In genomic region chr2:12504443-12504842, GRCh38 we compare ENCODE assay signal across 8 cellular contexts.
DNase-seq lines count a peak whose midpoint lies in the region; ATAC-seq, FAIRE-seq and TF ChIP-seq lines count a peak whose summit lies in the region.

No MANE protein-coding gene starts in this region.

- peaks cover 15% of the 10 kb centered on the region for H3K9me3 Mint-ChIP-seq in activated naive CD8-positive, alpha-beta T cell (ENCODE audit: low read depth)
- no peaks in the 10 kb centered on the region for H3K9me3 Mint-ChIP-seq in stimulated activated naive CD8-positive, alpha-beta T cell treated with anti-CD3 and anti-CD28 coated beads, Interleukin-15, amount 100 ng/mL, for 72 hours

- H3K4me3 ChIP-seq in left ventricle myocardium inferior = no peak overlapping the region
- no peak overlapping the region for H3K4me3 ChIP-seq in vagina

- DNase-seq in left ventricle myocardium inferior (no peak), Right ventricle myocardium superior (no peak), HTR-8/SVneo (ENCODE audit: insufficient read length, low spot score) (no peak), vagina (ENCODE audit: extremely low spot score in 2 of 2) (no peak), NCI-H1694 (lab: John Stamatoyannopoulos, UW) (no peak)
- peak in 1 of 2 donors; percentile 40 for DNase-seq in stimulated activated naive CD8-positive, alpha-beta T cell treated with anti-CD3 and anti-CD28 coated beads, Interleukin-15, amount 100 ng/mL, for 72 hours

- FAIRE-seq in HTR-8/SVneo (lab: Jason Lieb, UNC) = no peak

- H3K27me3 ChIP-seq in left ventricle myocardium inferior (ENCODE audit: low read depth) (no peaks in the 10 kb centered on the region), vagina (no peaks in the 10 kb centered on the region)

- H3K4me1 ChIP-seq in left ventricle myocardium inferior (peaks cover 27% of the 10 kb centered on the region), vagina (no peaks in the 10 kb centered on the region)

- H3K4me3 Mint-ChIP-seq in activated naive CD8-positive, alpha-beta T cell = peak overlapping the region; percentile 52
- peak overlapping the region; percentile 5 to 42 for H3K4me3 Mint-ChIP-seq in stimulated activated naive CD8-positive, alpha-beta T cell treated with anti-CD3 and anti-CD28 coated beads, Interleukin-15, amount 100 ng/mL, for 72 hours

- H3K27ac ChIP-seq in left ventricle myocardium inferior (replicated peaks) (peak overlapping the region; percentile 13), vagina (no peak overlapping the region)

- H3K27me3 Mint-ChIP-seq in activated naive CD8-positive, alpha-beta T cell = no peaks in the 10 kb centered on the region
- H3K27me3 Mint-ChIP-seq in stimulated activated naive CD8-positive, alpha-beta T cell treated with anti-CD3 and anti-CD28 coated beads, Interleukin-15, amount 100 ng/mL, for 72 hours = no peaks in the 10 kb centered on the region

- intact Hi-C loops in left ventricle myocardium inferior (cut with micrococcal nuclease) = no loop called here
- intact Hi-C loops in Right ventricle myocardium superior (cut with DNase I) = no loop called here
- intact Hi-C loops in vagina (cut with DNase I) = no loop called here

- peaks cover 97% of the 10 kb centered on the region for H3K4me1 Mint-ChIP-seq in activated naive CD8-positive, alpha-beta T cell (ENCODE audit: low read depth)
- peaks cover 98% of the 10 kb centered on the region for H3K4me1 Mint-ChIP-seq in stimulated activated naive CD8-positive, alpha-beta T cell treated with anti-CD3 and anti-CD28 coated beads, Interleukin-15, amount 100 ng/mL, for 72 hours

- no peak for TF ChIP-seq POLR2A in vagina (IDR thresholded peaks at IDR 0.05)

- no peaks in the 10 kb centered on the region for H3K36me3 ChIP-seq in left ventricle myocardium inferior
- no peaks in the 10 kb centered on the region for H3K36me3 ChIP-seq in vagina

- peaks cover 2% of the 10 kb centered on the region for H3K9me3 ChIP-seq in left ventricle myocardium inferior (replicated peaks)
- H3K9me3 ChIP-seq in vagina = no peaks in the 10 kb centered on the region

- ATAC-seq in Right ventricle myocardium superior (ENCODE audit: poor library complexity) (no peak), HG03103 (IDR thresholded peaks at IDR 0.05; ENCODE audit: low read depth, unreplicated experiment) (peak; percentile 29)
- ATAC-seq in stimulated activated naive CD8-positive, alpha-beta T cell treated with anti-CD3 and anti-CD28 coated beads, Interleukin-15, amount 100 ng/mL, for 72 hours = peak; percentile 58

- TF ChIP-seq CTCF in left ventricle myocardium inferior (IDR thresholded peaks at IDR 0.05; ENCODE audit: borderline replicate concordance) (no peak), vagina (IDR thresholded peaks at IDR 0.05) (no peak)

- H3K36me3 Mint-ChIP-seq in activated naive CD8-positive, alpha-beta T cell = peaks cover 23% of the 10 kb centered on the region

- peak overlapping the region; percentile 76 for H3K27ac Mint-ChIP-seq in activated naive CD8-positive, alpha-beta T cell
- H3K27ac Mint-ChIP-seq in stimulated activated naive CD8-positive, alpha-beta T cell treated with anti-CD3 and anti-CD28 coated beads, Interleukin-15, amount 100 ng/mL, for 72 hours = no peak overlapping the region
